In genomic region chr17:59698143-59698542, GRCh38 we compare ENCODE assay signal across 21 cellular contexts. TPM values are rescaled to one million over a fixed set of nuclear protein-coding genes. Genes with fewer than 3 reads are reported as not detected.
DNase-seq lines count a peak whose midpoint lies in the region; ATAC-seq and TF ChIP-seq lines count a peak whose summit lies in the region.
"Had no signal": no experiment of that assay in that cellular context is flagged by ENCODE, and none has a peak within 500 bp of the region (broad histone marks: within the 10 kb centered on the region; RNA-seq: fewer than 3 reads in every experiment).

No MANE protein-coding gene starts in this region.

- H3K27ac ChIP-seq in CD8-positive, alpha-beta memory T cell (ENCODE audit: low read depth, low read length) = no peak overlapping the region
- H3K27ac ChIP-seq in spleen = peak overlapping the region in 1 of 8 donors; percentile 4
- H3K27ac ChIP-seq: stomach, tibial nerve had no signal

- H3K27me3 Mint-ChIP-seq in activated CD4-positive, alpha-beta T cell treated with anti-CD3 and anti-CD28 coated beads, Interleukin-2, amount 10 ng/mL, durations not matched to agents 24 days and 14 days = no peaks in the 10 kb centered on the region
- H3K27me3 Mint-ChIP-seq in CD8-positive, alpha-beta memory T cell = no peaks in the 10 kb centered on the region
- H3K27me3 Mint-ChIP-seq in activated CD4-positive, alpha-beta memory T cell treated with anti-CD3 and anti-CD28 coated beads for 36 hours = no peaks in the 10 kb centered on the region
- H3K27me3 Mint-ChIP-seq in natural killer cell (ENCODE audit: low read depth in 2 of 2) = no peaks in the 10 kb centered on the region
- H3K27me3 Mint-ChIP-seq: naive thymus-derived CD8-positive, alpha-beta T cell had no signal

- ATAC-seq in natural killer cell = no peak
- ATAC-seq: left ventricle myocardium superior; naive thymus-derived CD8-positive, alpha-beta T cell had no signal

- no peak overlapping the region for H3K4me3 ChIP-seq in CD8-positive, alpha-beta memory T cell (ENCODE audit: low read length)
- H3K4me3 ChIP-seq in spleen = no peak overlapping the region
- H3K4me3 ChIP-seq: dorsolateral prefrontal cortex, stomach, tibial nerve had no signal

- no peaks in the 10 kb centered on the region for H3K4me1 ChIP-seq in CD8-positive, alpha-beta memory T cell (ENCODE audit: insufficient read depth, low read length)
- peaks cover 0 to 73% (median 10%) of the 10 kb centered on the region in 6 donors for H3K4me1 ChIP-seq in spleen
- H3K4me1 ChIP-seq: tibial nerve had no signal

- peaks cover 44% of the 10 kb centered on the region for H3K4me1 Mint-ChIP-seq in activated CD4-positive, alpha-beta T cell treated with anti-CD3 and anti-CD28 coated beads, Interleukin-2, amount 10 ng/mL, durations not matched to agents 24 days and 14 days
- H3K4me1 Mint-ChIP-seq in CD8-positive, alpha-beta memory T cell = peaks cover 42 to 67% (median 62%) of the 10 kb centered on the region in 3 donors
- peaks cover 58% of the 10 kb centered on the region for H3K4me1 Mint-ChIP-seq in activated CD4-positive, alpha-beta memory T cell treated with anti-CD3 and anti-CD28 coated beads for 36 hours (ENCODE audit: low read depth)
- peaks cover 43 to 50% of the 10 kb centered on the region in 2 donors for H3K4me1 Mint-ChIP-seq in natural killer cell

- intact Hi-C loops in activated CD4-positive, alpha-beta T cell treated with anti-CD3 and anti-CD28 coated beads, Interleukin-2, amount 10 ng/mL, durations not matched to agents 24 days and 14 days (cut with micrococcal nuclease) = no loop called here
- intact Hi-C loops in activated CD4-positive, alpha-beta memory T cell treated with anti-CD3 and anti-CD28 coated beads for 36 hours (cut with micrococcal nuclease) = no loop called here
- intact Hi-C loops in natural killer cell (cut with micrococcal nuclease) (no loop called here), spleen (cut with DNase I; ENCODE audit: low total_unique reads) (no loop called here)

- no peaks in the 10 kb centered on the region for H3K9me3 ChIP-seq in CD8-positive, alpha-beta memory T cell (ENCODE audit: low read length)
- no peaks in the 10 kb centered on the region for H3K9me3 ChIP-seq in spleen
- H3K9me3 ChIP-seq: stomach, tibial nerve had no signal

- POLR2A ChIA-PET in CD8-positive, alpha-beta memory T cell (lab: Charles Lee) = no interaction called here
- POLR2A ChIA-PET in activated CD4-positive, alpha-beta memory T cell treated with anti-CD3 and anti-CD28 coated beads for 36 hours (lab: Charles Lee) = no interaction called here
- POLR2A ChIA-PET in HEK293T (lab: Yijun Ruan, JAX) = no interaction called here

- DNase-seq in activated CD4-positive, alpha-beta T cell treated with anti-CD3 and anti-CD28 coated beads, Interleukin-2, amount 10 ng/mL, durations not matched to agents 24 days and 14 days = no peak
- DNase-seq in activated CD4-positive, alpha-beta T cell treated with anti-CD3 and anti-CD28 coated beads, Interleukin-2, amount 50 U/mL, for 1 hour = no peak
- no peak for DNase-seq in CD8-positive, alpha-beta memory T cell
- DNase-seq in activated CD4-positive, alpha-beta memory T cell treated with anti-CD3 and anti-CD28 coated beads for 36 hours = no peak
- DNase-seq in natural killer cell (no peak), SW480 (ENCODE audit: low spot score) (no peak), HEK293T (ENCODE audit: extremely low spot score) (no peak), spleen (no peak)
- DNase-seq: activated CD4-positive, alpha-beta T cell treated with anti-CD3 and anti-CD28 coated beads for 48 hours; AML-193; central memory CD4-positive, alpha-beta T cell; dorsolateral prefrontal cortex; islet precursor cell; left ventricle myocardium superior; naive thymus-derived CD8-positive, alpha-beta T cell; NCI-H187 treated with DMSO at 0.1 percent for 48 hours; NCI-H524 treated with DMSO at 0.1 percent for 48 hours; stimulated activated CD4-positive, alpha-beta T cell treated with anti-CD3 and anti-CD28 coated beads, Interleukin-4, amount 100 ng/mL, for 1 hour; stomach had no signal

- H3K27me3 ChIP-seq in CD8-positive, alpha-beta memory T cell (ENCODE audit: insufficient read depth, low read length, poor library complexity, severe bottlenecking) = no peaks in the 10 kb centered on the region
- H3K27me3 ChIP-seq in spleen (replicated peaks in 1 of 7) = no peaks in the 10 kb centered on the region
- H3K27me3 ChIP-seq: dorsolateral prefrontal cortex, stomach, tibial nerve had no signal

- CTCF ChIA-PET in CD8-positive, alpha-beta memory T cell (lab: Charles Lee) = no interaction called here
- CTCF ChIA-PET in activated CD4-positive, alpha-beta memory T cell treated with anti-CD3 and anti-CD28 coated beads for 36 hours (lab: Charles Lee) = interaction anchor here (1.0 to 1.4 kb wide), 2 partner anchors 161 to 388 kb away, joined by 3 read pairs; no protein-coding TSS in a partner anchor
- CTCF ChIA-PET in HEK293T (lab: Yijun Ruan, JAX) = no interaction called here

- TF ChIP-seq CTCF in natural killer cell (IDR thresholded peaks at IDR 0.05) = no peak
- no peak for TF ChIP-seq CTCF in spleen (IDR thresholded peaks at IDR 0.05 in 8 of 11, conservative IDR thresholded peaks at IDR 0.05 in 3 of 11)

- peaks cover 69% of the 10 kb centered on the region for H3K36me3 Mint-ChIP-seq in activated CD4-positive, alpha-beta T cell treated with anti-CD3 and anti-CD28 coated beads, Interleukin-2, amount 10 ng/mL, durations not matched to agents 24 days and 14 days (ENCODE audit: low read depth)
- H3K36me3 Mint-ChIP-seq in CD8-positive, alpha-beta memory T cell = peaks cover 3 to 72% (median 19%) of the 10 kb centered on the region in 3 donors
- peaks cover 61% of the 10 kb centered on the region for H3K36me3 Mint-ChIP-seq in activated CD4-positive, alpha-beta memory T cell treated with anti-CD3 and anti-CD28 coated beads for 36 hours
- H3K36me3 Mint-ChIP-seq in natural killer cell = peaks cover 14% of the 10 kb centered on the region

- peak overlapping the region; percentile 59 for H3K27ac Mint-ChIP-seq in activated CD4-positive, alpha-beta T cell treated with anti-CD3 and anti-CD28 coated beads, Interleukin-2, amount 10 ng/mL, durations not matched to agents 24 days and 14 days
- H3K27ac Mint-ChIP-seq in CD8-positive, alpha-beta memory T cell = peak overlapping the region in 5 of 8 donors; percentile 8 to 85 (median 66)
- peak overlapping the region; percentile 57 for H3K27ac Mint-ChIP-seq in activated CD4-positive, alpha-beta memory T cell treated with anti-CD3 and anti-CD28 coated beads for 36 hours
- peak overlapping the region; percentile 59 to 69 for H3K27ac Mint-ChIP-seq in natural killer cell

- H3K9me3 Mint-ChIP-seq in activated CD4-positive, alpha-beta T cell treated with anti-CD3 and anti-CD28 coated beads, Interleukin-2, amount 10 ng/mL, durations not matched to agents 24 days and 14 days = no peaks in the 10 kb centered on the region
- H3K9me3 Mint-ChIP-seq in CD8-positive, alpha-beta memory T cell = no peaks in the 10 kb centered on the region
- no peaks in the 10 kb centered on the region for H3K9me3 Mint-ChIP-seq in activated CD4-positive, alpha-beta memory T cell treated with anti-CD3 and anti-CD28 coated beads for 36 hours
- no peaks in the 10 kb centered on the region for H3K9me3 Mint-ChIP-seq in natural killer cell
- H3K9me3 Mint-ChIP-seq: activated naive CD4-positive, alpha-beta T cell treated with anti-CD3 and anti-CD28 coated beads, Interleukin-2, amount 50 U/mL, for 72 hours; naive thymus-derived CD8-positive, alpha-beta T cell had no signal

- no peak for TF ChIP-seq POLR2A in spleen (IDR thresholded peaks at IDR 0.05)

- no peak overlapping the region for H3K4me3 Mint-ChIP-seq in activated CD4-positive, alpha-beta T cell treated with anti-CD3 and anti-CD28 coated beads, Interleukin-2, amount 10 ng/mL, durations not matched to agents 24 days and 14 days
- no peak overlapping the region for H3K4me3 Mint-ChIP-seq in CD8-positive, alpha-beta memory T cell
- no peak overlapping the region for H3K4me3 Mint-ChIP-seq in activated CD4-positive, alpha-beta memory T cell treated with anti-CD3 and anti-CD28 coated beads for 36 hours
- H3K4me3 Mint-ChIP-seq in natural killer cell = no peak overlapping the region
- H3K4me3 Mint-ChIP-seq: naive thymus-derived CD8-positive, alpha-beta T cell had no signal

- 74 to 88% (median 81%) methylated on average over 4 of the region's 4 CpGs for WGBS in spleen, 5 donors

- H3K36me3 ChIP-seq in CD8-positive, alpha-beta memory T cell (ENCODE audit: insufficient read depth, low read length) = peaks cover 24% of the 10 kb centered on the region
- peaks cover 0 to 94% (median 61%) of the 10 kb centered on the region in 6 donors for H3K36me3 ChIP-seq in spleen

TF ChIP-seq in HEK293T, 16 proteins besides CTCF, POLR2A, EP300 and RAD21 (continues in another document):
- TF ChIP-seq ARNT (IDR thresholded peaks at IDR 0.05) = no peak
- no peak for TF ChIP-seq BHLHE40 (IDR thresholded peaks at IDR 0.05; ENCODE audit: borderline replicate concordance)
- TF ChIP-seq FOXK2 (IDR thresholded peaks at IDR 0.05) = no peak
- no peak for TF ChIP-seq HDGF (IDR thresholded peaks at IDR 0.05; ENCODE audit: borderline replicate concordance)
- TF ChIP-seq LEF1 (IDR thresholded peaks at IDR 0.05; ENCODE audit: borderline replicate concordance) = no peak
- TF ChIP-seq L3MBTL2 (conservative IDR thresholded peaks at IDR 0.05) = no peak
- TF ChIP-seq CTBP1 (IDR thresholded peaks at IDR 0.05; ENCODE audit: borderline replicate concordance) = no peak
- no peak for TF ChIP-seq FOXM1 (IDR thresholded peaks at IDR 0.05; ENCODE audit: borderline replicate concordance)
- TF ChIP-seq NFRKB (IDR thresholded peaks at IDR 0.05) = no peak
- no peak for TF ChIP-seq SP1 (IDR thresholded peaks at IDR 0.05)
- no peak for TF ChIP-seq ZNF384 (IDR thresholded peaks at IDR 0.05)

RNA-seq across cellular contexts. Expression of gene PTRH2, which starts 9.1 kb away (rescaled TPM):
- total RNA-seq in activated CD4-positive, alpha-beta T cell treated with anti-CD3 and anti-CD28 coated beads, Interleukin-2, amount 10 ng/mL, durations not matched to agents 24 days and 14 days = 49.0 and 50.3 TPM in 2 replicates
- 10 to 100 TPM; 38.5 to 43.6 TPM for total RNA-seq in CD8-positive, alpha-beta memory T cell
- 15.9 TPM for polyA plus RNA-seq in CD8-positive, alpha-beta memory T cell
- total RNA-seq in activated CD4-positive, alpha-beta memory T cell treated with anti-CD3 and anti-CD28 coated beads for 36 hours = 10 to 100 TPM; 35.9 TPM
- 10 to 100 TPM in 1 of 3 donors, 1 to 10 TPM in 2; 5.9 to 10.5 (median 6.6) TPM for total RNA-seq in natural killer cell
- 10 to 100 TPM; 14.4 to 30.9 (median 18.4) TPM for total RNA-seq in spleen
- polyA plus RNA-seq in spleen = 10 to 100 TPM; 23.9 to 28.3 (median 27.6) TPM

RNA-seq across cellular contexts. Expression of gene VMP1, which starts 9.3 kb away (rescaled TPM):
- 417 and 422 TPM in 2 replicates for total RNA-seq in activated CD4-positive, alpha-beta T cell treated with anti-CD3 and anti-CD28 coated beads, Interleukin-2, amount 10 ng/mL, durations not matched to agents 24 days and 14 days
- total RNA-seq in CD8-positive, alpha-beta memory T cell = 100 to 1,000 TPM; 150 to 151 TPM
- polyA plus RNA-seq in CD8-positive, alpha-beta memory T cell = 57.0 TPM
- total RNA-seq in activated CD4-positive, alpha-beta memory T cell treated with anti-CD3 and anti-CD28 coated beads for 36 hours = 100 to 1,000 TPM; 517 to 553 TPM
- 100 to 1,000 TPM; 136 to 175 (median 162) TPM for total RNA-seq in natural killer cell
- total RNA-seq in spleen = 100 to 1,000 TPM; 202 to 649 (median 372) TPM
- polyA plus RNA-seq in spleen = 10 to 100 TPM; 53.2 to 81.2 (median 65.8) TPM
